In genomic region chr21:42061866-42062542, GRCh38 we compare ENCODE assay signal across 9 cellular contexts. TPM values are rescaled to one million over a fixed set of nuclear protein-coding genes. Genes with fewer than 3 reads are reported as not detected.
DNase-seq lines count a peak whose midpoint lies in the region; ATAC-seq, FAIRE-seq and TF ChIP-seq lines count a peak whose summit lies in the region.
"Had no signal": no experiment of that assay in that cellular context is flagged by ENCODE, and none has a peak within 500 bp of the region (broad histone marks: within the 10 kb centered on the region; RNA-seq: fewer than 3 reads in every experiment).

No MANE protein-coding gene starts in this region.

- H3K36me3 ChIP-seq in H7 (replicated peaks; ENCODE audit: control insufficient read depth, insufficient read depth, low read length), result no peaks in the 10 kb centered on the region
- no peaks in the 10 kb centered on the region for H3K36me3 ChIP-seq in SJCRH30

- FAIRE-seq in D721Med (lab: Jason Lieb, UNC), result no peak

- DNase-seq in H7 (peak; percentile 72), NCI-H510A treated with DMSO at 0.1 percent for 48 hours (lab: John Stamatoyannopoulos, UW) (peak; percentile 45), SJCRH30 (no peak), D721Med (ENCODE audit: insufficient read length, low spot score) (no peak), SKM-1 (lab: John Stamatoyannopoulos, UW; ENCODE audit: unreplicated experiment) (no peak)
- DNase-seq in activated gamma-delta T cell treated with anti-CD3 and anti-CD28 coated beads, Interleukin-2, amount 50 U/mL, for 16 hours (ENCODE audit: low read depth), result peak; percentile 43
- DNase-seq in stimulated activated CD4-positive, alpha-beta T cell treated with anti-CD3 and anti-CD28 coated beads, TNF-alpha, amount 100 ng/mL, for 48 hours (ENCODE audit: low read depth in 3 of 3), result peak; percentile 12 to 49 (median 30)

- H3K4me3 ChIP-seq in H7 (ENCODE audit: insufficient read depth, low read depth, low read length) (no peak overlapping the region), SJCRH30 (no peak overlapping the region)

- peak; percentile 32 for ATAC-seq in GM18498 (IDR thresholded peaks at IDR 0.05; ENCODE audit: unreplicated experiment)

- TF ChIP-seq CTCF in D721Med (IDR thresholded peaks at IDR 0.05; ENCODE audit: insufficient read depth, missing control alignments), result no peak

- no peaks in the 10 kb centered on the region for H3K9me3 ChIP-seq in SJCRH30 (replicated peaks)

- H3K27me3 ChIP-seq in H7 (ENCODE audit: control insufficient read depth, insufficient read depth, low read length) (no peaks in the 10 kb centered on the region), SJCRH30 (peaks cover 46% of the 10 kb centered on the region)

- no peaks in the 10 kb centered on the region for H3K4me1 ChIP-seq in SJCRH30

- no peak overlapping the region for H3K27ac ChIP-seq in SJCRH30

RNA-seq across cellular contexts. Expression of gene UMODL1, which starts 9.1 kb away (rescaled TPM):
- total RNA-seq in H7 (2014; rRNA removed; shearing (Covaris generic)), result 0.73 TPM in 1 of 2 replicates, not detected in the other
- total RNA-seq in SJCRH30 (2014; rRNA removed; shearing (Covaris generic)), result 0.30 and 0.79 TPM in 2 replicates
- total RNA-seq: temporal lobe had no signal

RNA-seq across cellular contexts. Expression of gene ZBTB21, which starts 51.8 kb away (rescaled TPM):
- 10.2 and 12.1 TPM in 2 replicates for total RNA-seq in H7 (2014; rRNA removed; shearing (Covaris generic))
- 20.5 and 25.7 TPM in 2 replicates for total RNA-seq in SJCRH30 (2014; rRNA removed; shearing (Covaris generic))

Comparison
In these comparisons a context has a peak if more than half of its experiments do, and no peak if none do; other contexts are left out.
1. DNase-seq: peak in H7 (single experiment), NCI-H510A treated with DMSO at 0.1 percent for 48 hours (single experiment), activated gamma-delta T cell treated with anti-CD3 and anti-CD28 coated beads, Interleukin-2, amount 50 U/mL, for 16 hours (single experiment) and stimulated activated CD4-positive, alpha-beta T cell treated with anti-CD3 and anti-CD28 coated beads, TNF-alpha, amount 100 ng/mL, for 48 hours (3 of 3); none in SJCRH30 (0 of 2), D721Med (single experiment) and SKM-1 (single experiment).